In the genomic region with DNA sequence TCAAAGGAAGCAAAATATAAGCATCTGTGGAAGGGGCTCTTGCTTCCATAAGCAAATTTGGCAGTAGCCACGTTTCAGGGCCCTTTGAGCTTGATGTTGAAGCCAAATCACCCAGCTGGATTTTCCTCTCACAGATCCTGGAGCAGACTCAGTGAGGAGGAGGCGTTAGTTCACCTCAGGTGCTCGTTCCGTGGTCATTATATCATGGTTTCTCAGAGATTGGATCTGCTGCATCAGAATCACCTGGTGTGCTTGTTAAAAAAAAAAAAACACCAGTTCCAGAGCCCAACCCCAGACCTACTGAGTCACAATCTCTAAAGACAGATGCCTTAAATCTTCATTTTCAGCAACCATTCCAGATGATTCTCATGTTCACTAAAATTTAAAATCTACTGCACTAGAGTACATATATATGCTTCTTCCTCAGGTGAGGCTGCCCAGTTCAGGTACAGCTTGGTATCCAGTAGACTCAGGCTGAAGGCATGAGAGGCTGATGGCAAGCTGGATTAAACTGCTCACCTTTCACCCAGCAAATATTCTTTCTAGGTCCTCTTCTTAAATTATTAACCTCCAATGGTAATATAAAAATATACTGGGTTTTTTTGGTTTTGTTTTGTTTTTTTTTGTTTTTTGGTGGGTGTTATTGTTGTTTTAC, we compare ENCODE assay signal across 36 cellular contexts.
"Had no signal": no experiment of that assay in that cellular context is flagged by ENCODE, and none has a peak within 500 bp of the region (broad histone marks: within the 10 kb centered on the region; RNA-seq: fewer than 3 reads in every experiment).

No MANE protein-coding gene starts in this region.

- H3K36me3 ChIP-seq: MG63 had no signal

- H3K27ac ChIP-seq: KMS-11 had no signal

- H3K9me3 ChIP-seq: MG63 had no signal

- H3K4me2 ChIP-seq: KMS-11 had no signal

- H3K4me3 ChIP-seq: MG63 had no signal

- H3K9ac ChIP-seq: KMS-11 had no signal

- H3K27me3 ChIP-seq: MG63 had no signal

- DNase-seq: Karpas-422, Kasumi-1, KBM-7, KG1, MG63, MM.1S, MV-4-11, NCI-H1048, NCI-H1092, NCI-H1092 treated with DMSO at 0.1 percent for 48 hours, NCI-H1105, NCI-H1105 treated with DMSO at 0.1 percent for 48 hours, NCI-H1417, NCI-H1417 treated with DMSO at 0.1 percent for 48 hours, NCI-H1436, NCI-H1436 treated with DMSO at 0.1 percent for 48 hours, NCI-H146, NCI-H1694, NCI-H1694 treated with DMSO at 0.1 percent for 48 hours, NCI-H187, NCI-H187 treated with DMSO at 0.1 percent for 48 hours, NCI-H1930, NCI-H2029, NCI-H2029 treated with DMSO at 0.1 percent for 48 hours, NCI-H2081, NCI-H2081 treated with DMSO at 0.1 percent for 48 hours, NCI-H2107, NCI-H2171, NCI-H2171 treated with DMSO at 0.1 percent for 48 hours, NCI-H2227 treated with DMSO at 0.1 percent for 48 hours, NCI-H226, NCI-H345, NCI-H446, NCI-H446 treated with DMSO at 0.1 percent for 48 hours, NCI-H510A had no signal
